Comparison of ENCODE assay signal across 33 cellular contexts in genomic region chr11:61738776-61739175, GRCh38. TPM values are rescaled to one million over a fixed set of nuclear protein-coding genes. Genes with fewer than 3 reads are reported as not detected.
"Had no signal": no experiment of that assay in that cellular context is flagged by ENCODE, and none has a peak within 500 bp of the region (broad histone marks: within the 10 kb centered on the region; RNA-seq: fewer than 3 reads in every experiment).

No MANE protein-coding gene starts in this region.

- H3K4me3 Mint-ChIP-seq: naive thymus-derived CD8-positive, alpha-beta T cell; natural killer cell treated with Interleukin-12 subunit alpha and Interleukin-12 subunit beta and Interleukin-15 and Interleukin-18, amount 100 ng/mL, for 72 hours; nephron progenitor cell; neural crest cell; stimulated activated memory B cell treated with anti-CD40 and anti-IgM and Interleukin-4, amounts not matched to agents 10 μg/mL and 1 μg/mL and 100 μg/mL, for 72 hours; stimulated activated naive CD8-positive, alpha-beta T cell treated with anti-CD3 and anti-CD28 coated beads, Interleukin-15, amount 100 ng/mL, for 72 hours had no signal

- H3K9ac ChIP-seq: parathyroid adenoma had no signal

- ATAC-seq: naive thymus-derived CD8-positive, alpha-beta T cell; natural killer cell treated with Interleukin-12 subunit alpha and Interleukin-12 subunit beta and Interleukin-15 and Interleukin-18, amount 100 ng/mL, for 72 hours; psoas muscle; right cardiac atrium; sciatic nerve; stimulated activated memory B cell treated with anti-CD40 and anti-IgM and Interleukin-4, amounts not matched to agents 10 μg/mL and 1 μg/mL and 100 μg/mL, for 72 hours; stimulated activated naive CD8-positive, alpha-beta T cell treated with anti-CD3 and anti-CD28 coated beads, Interleukin-15, amount 100 ng/mL, for 72 hours; stimulated activated naive CD8-positive, alpha-beta T cell treated with anti-CD3 and anti-CD28 coated beads, Interleukin-15, Interleukin-2, amounts not matched to agents 100 U/mL and 50 U/mL, for 24 hours had no signal

- H2AFZ ChIP-seq: parathyroid adenoma had no signal

- H3K27me3 Mint-ChIP-seq: naive thymus-derived CD8-positive, alpha-beta T cell; natural killer cell treated with Interleukin-12 subunit alpha and Interleukin-12 subunit beta and Interleukin-15 and Interleukin-18, amount 100 ng/mL, for 72 hours; progenitor cell of endocrine pancreas; stimulated activated naive CD8-positive, alpha-beta T cell treated with anti-CD3 and anti-CD28 coated beads, Interleukin-15, amount 100 ng/mL, for 72 hours had no signal

- FAIRE-seq: urothelium cell line had no signal

- H3K9me3 Mint-ChIP-seq: naive thymus-derived CD8-positive, alpha-beta T cell; natural killer cell treated with Interleukin-12 subunit alpha and Interleukin-12 subunit beta and Interleukin-15 and Interleukin-18, amount 100 ng/mL, for 72 hours; nephron progenitor cell; neural crest cell; stimulated activated memory B cell treated with anti-CD40 and anti-IgM and Interleukin-4, amounts not matched to agents 10 μg/mL and 1 μg/mL and 100 μg/mL, for 72 hours; stimulated activated naive CD8-positive, alpha-beta T cell treated with anti-CD3 and anti-CD28 coated beads, Interleukin-15, amount 100 ng/mL, for 72 hours had no signal

- DNase-seq: naive thymus-derived CD8-positive, alpha-beta T cell; nephron progenitor cell; occipital lobe; ovary; posterior cingulate gyrus; psoas muscle; right cardiac atrium; spleen; stimulated activated CD4-positive, alpha-beta T cell treated with anti-CD3 and anti-CD28 coated beads, Interleukin-12 subunit alpha, Interleukin-12 subunit beta, amount 100 ng/mL, for 4 hours; stimulated activated CD4-positive, alpha-beta T cell treated with anti-CD3 and anti-CD28 coated beads, Interleukin-1b, Interleukin-23, amount 100 ng/mL, for 48 hours; stimulated activated CD4-positive, alpha-beta T cell treated with anti-CD3 and anti-CD28 coated beads, Interleukin-4, amount 100 ng/mL, for 1 hour; stimulated activated CD4-positive, alpha-beta T cell treated with anti-CD3 and anti-CD28 coated beads, Interleukin-4, amount 100 ng/mL, for 4 hours; stimulated activated CD8-positive, alpha-beta memory T cell treated with anti-CD3 and anti-CD28 coated beads, Interleukin-4, amount 100 ng/mL, for 48 hours; stimulated activated naive CD4-positive, alpha-beta T cell; stimulated activated naive CD8-positive, alpha-beta T cell treated with anti-CD3 and anti-CD28 coated beads, Interleukin-15, amount 100 ng/mL, for 72 hours; stimulated activated naive CD8-positive, alpha-beta T cell treated with anti-CD3 and anti-CD28 coated beads, Interleukin-15, Interleukin-2, amounts not matched to agents 100 U/mL and 50 U/mL, for 24 hours; substantia nigra; thyroid gland; trophoblast cell had no signal

- H3K36me3 Mint-ChIP-seq: naive thymus-derived CD8-positive, alpha-beta T cell; natural killer cell treated with Interleukin-12 subunit alpha and Interleukin-12 subunit beta and Interleukin-15 and Interleukin-18, amount 100 ng/mL, for 72 hours; stimulated activated memory B cell treated with anti-CD40 and anti-IgM and Interleukin-4, amounts not matched to agents 10 μg/mL and 1 μg/mL and 100 μg/mL, for 72 hours had no signal

- H3K27me3 ChIP-seq: ovary, spleen, thyroid gland, tibial nerve, upper lobe of left lung, vagina had no signal

- H3K9me3 ChIP-seq: ovary, psoas muscle, spleen, suprapubic skin, thoracic aorta, thyroid gland, tibial nerve, upper lobe of left lung, vagina had no signal

- H3K36me3 ChIP-seq: ovary, thoracic aorta, thyroid gland, vagina had no signal

- H3K27ac ChIP-seq: ovary, parathyroid adenoma, psoas muscle, skin epidermis, spleen, suprapubic skin, thoracic aorta, thyroid gland, tibial nerve, upper lobe of left lung, vagina had no signal

- H3K79me2 ChIP-seq: parathyroid adenoma had no signal

- H3K4me3 ChIP-seq: ovary, psoas muscle, skin epidermis, smooth muscle cell, spleen, suprapubic skin, thoracic aorta, thyroid gland, tibial nerve, upper lobe of left lung, vagina had no signal

- H3K4me1 Mint-ChIP-seq: naive thymus-derived CD8-positive, alpha-beta T cell; nephron progenitor cell; stimulated activated memory B cell treated with anti-CD40 and anti-IgM and Interleukin-4, amounts not matched to agents 10 μg/mL and 1 μg/mL and 100 μg/mL, for 72 hours; stimulated activated naive CD8-positive, alpha-beta T cell treated with anti-CD3 and anti-CD28 coated beads, Interleukin-15, amount 100 ng/mL, for 72 hours had no signal

- H3K27ac Mint-ChIP-seq: natural killer cell treated with Interleukin-12 subunit alpha and Interleukin-12 subunit beta and Interleukin-15 and Interleukin-18, amount 100 ng/mL, for 72 hours; nephron progenitor cell; stimulated activated memory B cell treated with anti-CD40 and anti-IgM and Interleukin-4, amounts not matched to agents 10 μg/mL and 1 μg/mL and 100 μg/mL, for 72 hours had no signal

- H3K4me2 ChIP-seq: smooth muscle cell had no signal

- H3K4me1 ChIP-seq: parathyroid adenoma, psoas muscle, thyroid gland, vagina had no signal

RNA-seq across cellular contexts. Expression of gene DAGLA, which starts 58.6 kb away (rescaled TPM):
- polyA plus RNA-seq: naive thymus-derived CD8-positive, alpha-beta T cell had no signal
